1 cellular context compared by ENCODE assay signal in genomic region chr19:36378625-36379509, GRCh38.
A peak's percentile ranks its signal among the peaks of the same experiment; 100 is the strongest.
TF ChIP-seq lines count a peak whose summit lies in the region.

ZFP14 (minus strand) TSS chr19:36379201; CDS start chr19:36367892, 11,309 bp downstream.

TF ChIP-seq in HEK293, 187 proteins besides CTCF, POLR2A, EP300 and RAD21 (continued from another document and continues in another):
- TF ChIP-seq ZNF645 (tag by site-specific recombination; IDR thresholded peaks at IDR 0.05) (no peak), ZNF394 (tag by site-specific recombination; IDR thresholded peaks at IDR 0.05; ENCODE audit: borderline replicate concordance) (peak; percentile 67; the same call in 1 of the 2 replicates), GLI2 (tag by site-specific recombination; IDR thresholded peaks at IDR 0.05; ENCODE audit: borderline replicate concordance, low read depth) (no peak), FEZF1 (tag by site-specific recombination; IDR thresholded peaks at IDR 0.05) (0 out of 2 replicates have a peak, but pooled peaks have one; percentile 44), PRDM6 (tag by site-specific recombination; IDR thresholded peaks at IDR 0.05) (no peak), AEBP2 (tag by site-specific recombination; IDR thresholded peaks at IDR 0.05; ENCODE audit: borderline replicate concordance) (no peak), OSR2 (tag by site-specific recombination; IDR thresholded peaks at IDR 0.05) (no peak), ZNF785 (tag by site-specific recombination; IDR thresholded peaks at IDR 0.05) (peak; percentile 86; the same call in 1 of the 2 replicates), ZNF626 (tag by site-specific recombination; IDR thresholded peaks at IDR 0.05) (no peak), PRDM2 (tag by site-specific recombination; IDR thresholded peaks at IDR 0.05; ENCODE audit: borderline replicate concordance) (no peak), ZNF133 (tag by site-specific recombination; IDR thresholded peaks at IDR 0.05) (peak; percentile 37), ZBTB48 (tag by site-specific recombination; IDR thresholded peaks at IDR 0.05) (peak; percentile 40; the same call in 1 of the 2 replicates), ZNF18 (tag by site-specific recombination; IDR thresholded peaks at IDR 0.05) (peak; percentile 77), ZNF558 (tag by site-specific recombination; IDR thresholded peaks at IDR 0.05) (peak; percentile 65; the same call in 1 of the 2 replicates), IKZF3 (tag by site-specific recombination; IDR thresholded peaks at IDR 0.05) (peak; percentile 98), ZNF639 (tag by site-specific recombination; IDR thresholded peaks at IDR 0.05) (peak; percentile 83), ZNF132 (tag by site-specific recombination; IDR thresholded peaks at IDR 0.05; ENCODE audit: borderline replicate concordance) (no peak), BCL6B (tag by site-specific recombination; IDR thresholded peaks at IDR 0.05) (no peak), ZBTB8A (tag by site-specific recombination; IDR thresholded peaks at IDR 0.05) (peak; percentile 91), ZNF580 (tag by site-specific recombination; IDR thresholded peaks at IDR 0.05) (peak; percentile 19), ZNF530 (tag by site-specific recombination; IDR thresholded peaks at IDR 0.05; ENCODE audit: low read depth) (no peak), ZNF837 (tag by site-specific recombination; IDR thresholded peaks at IDR 0.05) (no peak), ZNF112 (tag by site-specific recombination; IDR thresholded peaks at IDR 0.05) (no peak), ZNF488 (tag by site-specific recombination; IDR thresholded peaks at IDR 0.05) (no peak), ZNF596 (tag by site-specific recombination; IDR thresholded peaks at IDR 0.05) (no peak), ZNF280C (tag by site-specific recombination; IDR thresholded peaks at IDR 0.05) (0 out of 2 replicates have a peak, but pooled peaks have one; percentile 5), ZBTB11 (tag by site-specific recombination; conservative IDR thresholded peaks at IDR 0.05; ENCODE audit: low read depth) (peak; percentile 91)
